Comparison of ENCODE assay signal across 26 cellular contexts in the genomic region with DNA sequence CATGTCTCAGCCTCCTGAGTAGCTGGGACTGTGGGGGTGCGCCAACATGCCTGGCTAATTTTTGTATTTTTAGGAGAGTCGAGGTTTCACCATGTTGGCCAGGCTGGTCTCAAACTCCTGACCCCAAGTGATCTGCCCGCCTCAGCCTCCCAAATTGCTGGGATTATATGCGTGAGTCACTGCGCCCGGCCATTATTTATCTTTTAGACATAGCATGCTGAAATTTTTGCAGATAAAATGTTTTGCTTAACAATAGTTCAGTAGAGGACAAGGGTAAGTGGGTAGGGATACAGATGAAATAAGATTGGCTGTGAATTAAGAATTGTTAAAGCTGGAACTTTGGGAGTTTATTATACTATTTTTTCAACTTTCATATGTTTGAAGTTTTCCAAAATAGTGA.
"Had no signal": no experiment of that assay in that cellular context is flagged by ENCODE, and none has a peak within 500 bp of the region (broad histone marks: within the 10 kb centered on the region; RNA-seq: fewer than 3 reads in every experiment).

No MANE protein-coding gene starts in this region.

- H3K27me3 Mint-ChIP-seq: activated CD4-positive, alpha-beta memory T cell treated with anti-CD3 and anti-CD28 coated beads for 36 hours; activated CD4-positive, alpha-beta T cell treated with anti-CD3 and anti-CD28 coated beads, Interleukin-2, amount 10 ng/mL, durations not matched to agents 24 days and 14 days; activated naive CD8-positive, alpha-beta T cell treated with anti-CD3 and anti-CD28 coated beads, Interleukin-2, amount 50 U/mL, for 24 hours had no signal

- H3K9me3 Mint-ChIP-seq: activated T-cell treated with anti-CD3 and anti-CD28 coated beads, Interleukin-2, amount 50 U/mL, for 4 hours had no signal

- H3K27me3 ChIP-seq: breast epithelium, Peyer's patch, SJCRH30 had no signal

- ATAC-seq: activated naive CD4-positive, alpha-beta T cell treated with anti-CD3 and anti-CD28 coated beads, Interleukin-2, amount 50 U/mL, for 72 hours; activated naive CD8-positive, alpha-beta T cell treated with anti-CD3 and anti-CD28 coated beads, Interleukin-2, amount 50 U/mL, for 24 hours; activated T-cell treated with anti-CD3 and anti-CD28 coated beads, Interleukin-2, amount 50 U/mL, for 4 hours; SK-N-SH treated with all-trans-retinoic acid at 6 μM for 48 hours; WTC11 had no signal

- H3K36me3 ChIP-seq: breast epithelium, Peyer's patch, SJCRH30 had no signal

- H3K9me3 ChIP-seq: Peyer's patch, SJCRH30 had no signal

- H3K4me1 Mint-ChIP-seq: WTC11 had no signal

- H3K4me3 Mint-ChIP-seq: activated CD4-positive, alpha-beta memory T cell treated with anti-CD3 and anti-CD28 coated beads for 36 hours; activated CD4-positive, alpha-beta T cell treated with anti-CD3 and anti-CD28 coated beads, Interleukin-2, amount 10 ng/mL, durations not matched to agents 24 days and 14 days; activated naive CD8-positive, alpha-beta T cell treated with anti-CD3 and anti-CD28 coated beads, Interleukin-2, amount 50 U/mL, for 24 hours; activated T-cell treated with anti-CD3 and anti-CD28 coated beads, Interleukin-2, amount 50 U/mL, for 4 hours; T-helper 1 cell treated with Interleukin-12 subunit alpha and Interleukin-12 subunit beta and Interleukin-4 antibody, amounts not matched to agents 30 μg/mL and 1 μg/mL, for 36 hours; WTC11 had no signal

- H3K27ac ChIP-seq: breast epithelium, Peyer's patch, RWPE1, SJCRH30 had no signal

- H3K4me3 ChIP-seq: breast epithelium, Peyer's patch, SJCRH30 had no signal

- DNase-seq: activated CD4-positive, alpha-beta memory T cell treated with anti-CD3 and anti-CD28 coated beads for 36 hours; activated CD4-positive, alpha-beta T cell treated with anti-CD3 and anti-CD28 coated beads, Interleukin-2, amount 10 ng/mL, durations not matched to agents 24 days and 14 days; activated CD4-positive, CD25-positive, alpha-beta regulatory T cell treated with anti-CD3 and anti-CD28 coated beads, Interleukin-2, amount 50 U/mL, for 72 hours; activated CD8-positive, alpha-beta memory T cell treated with anti-CD3 and anti-CD28 coated beads for 24 hours; activated effector memory CD4-positive, alpha-beta T cell treated with anti-CD3 and anti-CD28 coated beads, Interleukin-2, amount 50 U/mL, for 16 hours; activated naive CD4-positive, alpha-beta T cell treated with Interleukin-2 at 50 U/mL for 16 hours; activated naive CD8-positive, alpha-beta T cell treated with anti-CD3 and anti-CD28 coated beads, Interleukin-2, amount 50 U/mL, for 24 hours; activated T-cell treated with anti-CD3 and anti-CD28 coated beads, Interleukin-2, amount 50 U/mL, for 4 hours; central memory CD4-positive, alpha-beta T cell; KG1; MM.1S; NCI-H1105 treated with DMSO at 0.1 percent for 48 hours; NCI-H1436 treated with DMSO at 0.1 percent for 48 hours; NCI-H187; NCI-H2081; NCI-H510A treated with DMSO at 0.1 percent for 48 hours; NCI-H69; Peyer's patch; Right ventricle myocardium superior; SJCRH30 had no signal

- H3K27ac Mint-ChIP-seq: activated CD4-positive, alpha-beta memory T cell treated with anti-CD3 and anti-CD28 coated beads for 36 hours; activated CD4-positive, alpha-beta T cell treated with anti-CD3 and anti-CD28 coated beads, Interleukin-2, amount 10 ng/mL, durations not matched to agents 24 days and 14 days; activated naive CD4-positive, alpha-beta T cell treated with anti-CD3 and anti-CD28 coated beads, Interleukin-2, amount 50 U/mL, for 72 hours; T-helper 1 cell treated with Interleukin-12 subunit alpha and Interleukin-12 subunit beta and Interleukin-4 antibody, amounts not matched to agents 30 μg/mL and 1 μg/mL, for 36 hours; WTC11 had no signal

- H3K4me1 ChIP-seq: breast epithelium, Peyer's patch, SJCRH30 had no signal
